Comparison of ENCODE assay signal across 21 cellular contexts in genomic region chr10:133564816-133565215, GRCh38. TPM values are rescaled to one million over a fixed set of nuclear protein-coding genes. Genes with fewer than 3 reads are reported as not detected.
"Had no signal": no experiment of that assay in that cellular context is flagged by ENCODE, and none has a peak within 500 bp of the region (broad histone marks: within the 10 kb centered on the region; RNA-seq: fewer than 3 reads in every experiment).

No MANE protein-coding gene starts in this region.

- H2AFZ ChIP-seq: hepatocyte had no signal

- H3K4me3 Mint-ChIP-seq: nephron progenitor cell; stimulated activated effector memory CD8-positive, alpha-beta T cell treated with anti-CD3 and anti-CD28 coated beads, Interleukin-12 subunit alpha, Interleukin-12 subunit beta, amount 100 ng/mL, for 72 hours had no signal

- ATAC-seq: foreskin keratinocyte; gastroesophageal sphincter; heart left ventricle; stimulated activated effector memory CD8-positive, alpha-beta T cell treated with anti-CD3 and anti-CD28 coated beads, Interleukin-12 subunit alpha, Interleukin-12 subunit beta, amount 100 ng/mL, for 72 hours had no signal

- H3K4me2 ChIP-seq: hepatocyte had no signal

- DNase-seq: cortex of kidney; foreskin keratinocyte; mesendoderm; midbrain; nephron progenitor cell; sigmoid colon; stimulated activated CD4-positive, alpha-beta T cell treated with anti-CD3 and anti-CD28 coated beads, Interleukin-4, amount 100 ng/mL, for 24 hours; stimulated activated naive CD4-positive, alpha-beta T cell treated with Interleukin-2 at 50 U/mL for 16 hours; stomach had no signal

- H3K4me1 ChIP-seq: foreskin keratinocyte, gastroesophageal sphincter, heart left ventricle, psoas muscle, sigmoid colon, stomach, tibial nerve, upper lobe of left lung had no signal

- H3K36me3 ChIP-seq: gastroesophageal sphincter, heart left ventricle, ovary, sigmoid colon, stomach, tibial nerve, upper lobe of left lung had no signal

- H3K79me2 ChIP-seq: hepatocyte had no signal

- H3K36me3 Mint-ChIP-seq: naive thymus-derived CD8-positive, alpha-beta T cell; stimulated activated effector memory CD8-positive, alpha-beta T cell treated with anti-CD3 and anti-CD28 coated beads, Interleukin-12 subunit alpha, Interleukin-12 subunit beta, amount 100 ng/mL, for 72 hours had no signal

- H3K27me3 ChIP-seq: foreskin keratinocyte, hepatocyte, ovary, tibial nerve had no signal

- H3K4me1 Mint-ChIP-seq: naive thymus-derived CD8-positive, alpha-beta T cell; nephron progenitor cell; stimulated activated effector memory CD8-positive, alpha-beta T cell treated with anti-CD3 and anti-CD28 coated beads, Interleukin-12 subunit alpha, Interleukin-12 subunit beta, amount 100 ng/mL, for 72 hours had no signal

- H3K27ac Mint-ChIP-seq: nephron progenitor cell; stimulated activated effector memory CD8-positive, alpha-beta T cell treated with anti-CD3 and anti-CD28 coated beads, Interleukin-12 subunit alpha, Interleukin-12 subunit beta, amount 100 ng/mL, for 72 hours had no signal

- H3K27ac ChIP-seq: foreskin keratinocyte, gastroesophageal sphincter, heart left ventricle, hepatocyte, ovary, psoas muscle had no signal

- H3K4me3 ChIP-seq: heart left ventricle, hepatocyte, ovary, psoas muscle had no signal

RNA-seq across cellular contexts. Expression of gene SYCE1, which starts 0.6 kb away (rescaled TPM):
- total RNA-seq: dermis microvascular lymphatic vessel endothelial cell, hepatocyte, lung microvascular endothelial cell, skeletal muscle tissue, stomach had no signal
- polyA plus RNA-seq: foreskin keratinocyte had no signal

RNA-seq across cellular contexts. Expression of gene CYP2E1, which starts 37.7 kb away (rescaled TPM):
- total RNA-seq: dermis microvascular lymphatic vessel endothelial cell, lung microvascular endothelial cell had no signal
